In genomic region chr16:21302898-21303528, GRCh38 we compare ENCODE assay signal across 9 cellular contexts. TPM values are rescaled to one million over a fixed set of nuclear protein-coding genes. Genes with fewer than 3 reads are reported as not detected.
DNase-seq lines count a peak whose midpoint lies in the region; ATAC-seq and TF ChIP-seq lines count a peak whose summit lies in the region.
"Had no signal": no experiment of that assay in that cellular context is flagged by ENCODE, and none has a peak within 500 bp of the region (broad histone marks: within the 10 kb centered on the region; RNA-seq: fewer than 3 reads in every experiment).

No MANE protein-coding gene starts in this region.

- CTCF ChIA-PET in HCT116 (lab: Charles Lee) = interaction anchor here (0.9 kb wide), 1 partner anchor 146 kb away, joined by 3 read pairs; no protein-coding TSS in a partner anchor

- TF ChIP-seq POLR2A in HCT116 (IDR thresholded peaks at IDR 0.05; ENCODE audit: borderline replicate concordance, extremely low read depth, insufficient read depth, insufficient read length) = no peak

- no TSS peak for BruUV-seq in HCT116 (replicated peaks; lab: Mats Ljungman, UMichigan)

- H3K9me3 ChIP-seq in HCT116 (ENCODE audit: control insufficient read depth in 1 of 2, insufficient read depth in 1 of 2, low read depth in 1 of 2, low read length in 2 of 2) (no peaks in the 10 kb centered on the region), adipocyte (ENCODE audit: control insufficient read depth, low read length) (no peaks in the 10 kb centered on the region)

- H3K27me3 ChIP-seq in HCT116 (ENCODE audit: insufficient read depth, low read length) = no peaks in the 10 kb centered on the region
- H3K27me3 ChIP-seq in adipocyte (replicated peaks; ENCODE audit: control insufficient read depth, insufficient read depth, low read length) = no peaks in the 10 kb centered on the region

- H3K36me3 ChIP-seq in HCT116 (ENCODE audit: control insufficient read depth in 1 of 2, insufficient read depth in 2 of 2, low read length in 2 of 2) (no peaks in the 10 kb centered on the region), adipocyte (ENCODE audit: control insufficient read depth, insufficient read depth, low read length, severe bottlenecking) (no peaks in the 10 kb centered on the region)

- intact Hi-C loops in HCT116 (cut with micrococcal nuclease) = loop anchor here (10.0 kb wide), 2 partner anchors 398 to 1022 kb away; partner anchors contain the start of genes DCUN1D3 and LYRM1

- H3K4me2 ChIP-seq in HCT116 (ENCODE audit: low read length) = peak overlapping the region; percentile 96

- no peak overlapping the region for H3K4me3 ChIP-seq in AG10803 (ENCODE audit: low read length)
- peak overlapping the region; percentile 63 to 74 for H3K4me3 ChIP-seq in HCT116 (replicated peaks in 1 of 2; ENCODE audit: low read depth in 1 of 2, low read length in 2 of 2)
- H3K4me3 ChIP-seq in adipocyte (ENCODE audit: low read length) = peak overlapping the region; percentile 95

- TF ChIP-seq RAD21 in HCT116 (IDR thresholded peaks at IDR 0.05; ENCODE audit: low read depth) = no peak

- peaks cover 12 to 28% of the 10 kb centered on the region in 2 experiments for H3K4me1 ChIP-seq in HCT116 (ENCODE audit: control insufficient read depth in 1 of 2, insufficient read depth in 2 of 2, low read length in 2 of 2)
- peaks cover 24% of the 10 kb centered on the region for H3K4me1 ChIP-seq in adipocyte (ENCODE audit: control insufficient read depth, insufficient read depth, low read length)

- H2AFZ ChIP-seq in HCT116 (ENCODE audit: low read depth, low read length, poor library complexity, severe bottlenecking) = no peak overlapping the region

- TF ChIP-seq CTCF in AG10803 (conservative IDR thresholded peaks at IDR 0.05; ENCODE audit: low read length) (no peak), HCT116 (IDR thresholded peaks at IDR 0.05 in 2 of 3, conservative IDR thresholded peaks at IDR 0.05 in 1 of 3; ENCODE audit: borderline replicate concordance in 1 of 3, insufficient read depth in 1 of 3, low read depth in 2 of 3, low read length in 2 of 3) (no peak)

- RAD21 ChIA-PET in HCT116 (lab: Charles Lee; ENCODE audit: low non-redundant PET in 1 of 2, low total read pairs in 2 of 2, uncharacterized antibody in 2 of 2, unreplicated experiment in 2 of 2) = no interaction called here

- no peaks in the 10 kb centered on the region for H4K20me1 ChIP-seq in HCT116 (ENCODE audit: insufficient read depth)

- H3K9me2 ChIP-seq in HCT116 (ENCODE audit: insufficient read depth) = no peaks in the 10 kb centered on the region

- DNase-seq in AG10803 (ENCODE audit: low read depth) (peak; percentile 67), HCT116 (ENCODE audit: low read depth, low spot score) (peak; percentile 28), adipocyte (ENCODE audit: low read depth) (peak; percentile 66), kidney tubule cell (ENCODE audit: low spot score) (peak; percentile 88), NCI-H1105 (lab: John Stamatoyannopoulos, UW) (no peak)
- DNase-seq: H9 had no signal

- H3K27ac ChIP-seq in HCT116 (ENCODE audit: low read depth, low read length) = no peak overlapping the region

- no peaks in the 10 kb centered on the region; the same call in 1 of the 2 replicates for H3K79me2 ChIP-seq in HCT116 (ENCODE audit: insufficient read depth, low read length)

- POLR2A ChIA-PET in HCT116 (lab: Charles Lee) = no interaction called here

- H3K9ac ChIP-seq in HCT116 (ENCODE audit: low read length) = peak overlapping the region; percentile 78
- peak overlapping the region; percentile 84 for H3K9ac ChIP-seq in adipocyte (ENCODE audit: low read length)

- ATAC-seq in HCT116 (no peak), HG02970 (IDR thresholded peaks at IDR 0.05; ENCODE audit: low FRiP score, unreplicated experiment) (no peak), GM19328 (IDR thresholded peaks at IDR 0.05; ENCODE audit: unreplicated experiment) (no peak), GM19452 (IDR thresholded peaks at IDR 0.05; ENCODE audit: unreplicated experiment) (no peak)

TF ChIP-seq in HCT116, 20 proteins besides CTCF, POLR2A, EP300 and RAD21:
- TF ChIP-seq EZH2 (IDR thresholded peaks at IDR 0.05) (no peak), SP1 (IDR thresholded peaks at IDR 0.05; ENCODE audit: low read depth) (peak; percentile 46), ELF1 (IDR thresholded peaks at IDR 0.05; ENCODE audit: borderline replicate concordance, low read depth) (no peak), EZH2phosphoT487 (IDR thresholded peaks at IDR 0.05; ENCODE audit: borderline replicate concordance) (no peak), CEBPB (IDR thresholded peaks at IDR 0.05; ENCODE audit: low read depth) (no peak), ZFX (IDR thresholded peaks at IDR 0.05) (no peak), JUND (IDR thresholded peaks at IDR 0.05) (no peak), ZBTB33 (IDR thresholded peaks at IDR 0.05; ENCODE audit: extremely low read depth, insufficient replicate concordance, low read length) (no peak), MAX (IDR thresholded peaks at IDR 0.05) (peak; percentile 57), FOSL1 (IDR thresholded peaks at IDR 0.05; ENCODE audit: low read depth) (peak; percentile 56; the same call in 1 of the 2 replicates), SIN3A (IDR thresholded peaks at IDR 0.05; ENCODE audit: low read depth) (peak; percentile 43; the same call in 1 of the 2 replicates), CBX3 (IDR thresholded peaks at IDR 0.05; ENCODE audit: low read depth) (no peak), EGR1 (IDR thresholded peaks at IDR 0.05; ENCODE audit: low read depth) (no peak), TCF7L2 (IDR thresholded peaks at IDR 0.05; ENCODE audit: borderline replicate concordance, extremely low read depth, insufficient read depth, insufficient read length) (no peak), POLR2AphosphoS5 (IDR thresholded peaks at IDR 0.05; ENCODE audit: low read depth, low read length) (no peak; the same call in 1 of the 2 replicates), SRF (IDR thresholded peaks at IDR 0.05; ENCODE audit: low read depth) (no peak), YY1 (IDR thresholded peaks at IDR 0.05; ENCODE audit: extremely low read depth, insufficient replicate concordance, low read depth, low read length) (no peak), ZNF274 (IDR thresholded peaks at IDR 0.05; ENCODE audit: low read depth, low read length) (no peak)
- TF ChIP-seq, protein P1, sequence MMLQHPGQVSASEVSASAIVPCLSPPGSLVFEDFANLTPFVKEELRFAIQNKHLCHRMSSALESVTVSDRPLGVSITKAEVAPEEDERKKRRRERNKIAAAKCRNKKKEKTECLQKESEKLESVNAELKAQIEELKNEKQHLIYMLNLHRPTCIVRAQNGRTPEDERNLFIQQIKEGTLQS (IDR thresholded peaks at IDR 0.05) = no peak
- TF ChIP-seq, protein P2, sequence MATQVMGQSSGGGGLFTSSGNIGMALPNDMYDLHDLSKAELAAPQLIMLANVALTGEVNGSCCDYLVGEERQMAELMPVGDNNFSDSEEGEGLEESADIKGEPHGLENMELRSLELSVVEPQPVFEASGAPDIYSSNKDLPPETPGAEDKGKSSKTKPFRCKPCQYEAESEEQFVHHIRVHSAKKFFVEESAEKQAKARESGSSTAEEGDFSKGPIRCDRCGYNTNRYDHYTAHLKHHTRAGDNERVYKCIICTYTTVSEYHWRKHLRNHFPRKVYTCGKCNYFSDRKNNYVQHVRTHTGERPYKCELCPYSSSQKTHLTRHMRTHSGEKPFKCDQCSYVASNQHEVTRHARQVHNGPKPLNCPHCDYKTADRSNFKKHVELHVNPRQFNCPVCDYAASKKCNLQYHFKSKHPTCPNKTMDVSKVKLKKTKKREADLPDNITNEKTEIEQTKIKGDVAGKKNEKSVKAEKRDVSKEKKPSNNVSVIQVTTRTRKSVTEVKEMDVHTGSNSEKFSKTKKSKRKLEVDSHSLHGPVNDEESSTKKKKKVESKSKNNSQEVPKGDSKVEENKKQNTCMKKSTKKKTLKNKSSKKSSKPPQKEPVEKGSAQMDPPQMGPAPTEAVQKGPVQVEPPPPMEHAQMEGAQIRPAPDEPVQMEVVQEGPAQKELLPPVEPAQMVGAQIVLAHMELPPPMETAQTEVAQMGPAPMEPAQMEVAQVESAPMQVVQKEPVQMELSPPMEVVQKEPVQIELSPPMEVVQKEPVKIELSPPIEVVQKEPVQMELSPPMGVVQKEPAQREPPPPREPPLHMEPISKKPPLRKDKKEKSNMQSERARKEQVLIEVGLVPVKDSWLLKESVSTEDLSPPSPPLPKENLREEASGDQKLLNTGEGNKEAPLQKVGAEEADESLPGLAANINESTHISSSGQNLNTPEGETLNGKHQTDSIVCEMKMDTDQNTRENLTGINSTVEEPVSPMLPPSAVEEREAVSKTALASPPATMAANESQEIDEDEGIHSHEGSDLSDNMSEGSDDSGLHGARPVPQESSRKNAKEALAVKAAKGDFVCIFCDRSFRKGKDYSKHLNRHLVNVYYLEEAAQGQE (IDR thresholded peaks at IDR 0.05; ENCODE audit: low read depth) = no peak
TF ChIP-seq in HCT116: peak in this region for 4.

RNA-seq across cellular contexts. Expression of gene CRYM, which starts 24.9 kb away (rescaled TPM):
- total RNA-seq in HCT116 (2021; ENCODE audit: unreplicated experiment) = 4.9 TPM
- polyA plus RNA-seq in HCT116 (2012) = 4.7 and 4.9 TPM in 2 replicates
